11 cellular contexts compared by ENCODE assay signal in the genomic region with DNA sequence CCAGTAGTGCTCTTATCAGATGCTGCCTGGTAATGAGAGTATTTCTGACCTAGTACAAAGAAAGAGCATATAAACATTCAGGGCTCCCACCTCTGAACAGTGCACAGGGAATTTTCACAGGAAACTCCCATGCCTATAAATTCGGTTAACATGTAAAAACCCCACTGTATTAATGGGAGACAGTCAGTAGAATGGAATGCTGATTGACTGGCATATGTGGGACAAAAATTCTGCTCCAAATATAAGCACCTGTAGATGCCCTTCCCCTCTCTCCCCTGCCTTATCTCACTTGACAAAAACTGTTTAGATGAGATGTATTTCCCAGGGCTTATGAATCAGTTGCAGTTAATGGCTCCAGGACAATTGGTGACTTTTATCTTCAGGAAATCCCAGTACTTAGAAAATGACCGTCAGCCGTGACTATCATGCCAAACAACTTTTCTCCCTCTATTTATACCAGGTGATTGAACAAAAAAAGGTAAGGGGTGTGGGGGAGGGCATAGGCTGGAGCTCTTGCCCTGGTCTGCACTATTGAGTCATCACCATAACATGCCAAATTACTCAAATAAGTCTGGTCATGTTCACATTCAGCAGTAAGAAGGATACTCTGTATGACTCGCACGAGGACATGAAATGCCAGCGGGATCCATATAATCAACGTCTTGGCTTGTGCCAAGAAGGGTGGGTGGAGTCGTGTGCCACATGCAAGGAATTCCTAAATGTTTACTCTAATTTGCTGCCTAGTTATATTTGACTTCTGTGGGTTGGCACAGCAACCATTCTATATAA.
DNase-seq lines count a peak whose midpoint lies in the region; ATAC-seq and TF ChIP-seq lines count a peak whose summit lies in the region.
"Had no signal": no experiment of that assay in that cellular context is flagged by ENCODE, and none has a peak within 500 bp of the region (broad histone marks: within the 10 kb centered on the region; RNA-seq: fewer than 3 reads in every experiment).

No MANE protein-coding gene starts in this region.

- H3K79me2 ChIP-seq in PC-9 (ENCODE audit: low read depth): no peaks in the 10 kb centered on the region

- peak overlapping the region; percentile 82 for H3K27ac Mint-ChIP-seq in Calu3 (ENCODE audit: unreplicated experiment)
- H3K27ac Mint-ChIP-seq in osteocyte (ENCODE audit: unreplicated experiment): peak overlapping the region; percentile 88
- no peak overlapping the region for H3K27ac Mint-ChIP-seq in activated T-cell treated with anti-CD3 and anti-CD28 coated beads, Interleukin-2, amount 50 U/mL, for 72 hours
- H3K27ac Mint-ChIP-seq: endodermal cell had no signal

- H3K4me3 ChIP-seq in PC-9: peak overlapping the region; percentile 26; the same call in 1 of the 2 replicates
- H3K4me3 ChIP-seq in epithelial cell of proximal tubule (ENCODE audit: low read depth, low read length): no peak overlapping the region

- peak overlapping the region; percentile 59 for H3K27ac ChIP-seq in PC-9

- H3K4me1 Mint-ChIP-seq in Calu3 (ENCODE audit: low read depth, unreplicated experiment) (peaks cover 57% of the 10 kb centered on the region), osteocyte (ENCODE audit: unreplicated experiment) (peaks cover 34% of the 10 kb centered on the region)
- H3K4me1 Mint-ChIP-seq in activated T-cell treated with anti-CD3 and anti-CD28 coated beads, Interleukin-2, amount 50 U/mL, for 72 hours (ENCODE audit: low read depth): no peaks in the 10 kb centered on the region

- H3K36me3 ChIP-seq in PC-9 (ENCODE audit: low read depth): no peaks in the 10 kb centered on the region

- H2AFZ ChIP-seq in PC-9: no peak overlapping the region; the same call in 1 of the 2 replicates

- DNase-seq in Calu3 (peak; percentile 49), PC-9 (peak in 1 of 2 experiments; percentile 55), epithelial cell of proximal tubule (ENCODE audit: low read depth) (peak; percentile 78), osteocyte (ENCODE audit: extremely low spot score, unreplicated experiment) (no peak), HuH-7 (ENCODE audit: low spot score) (no peak), NCI-H1694 (lab: John Stamatoyannopoulos, UW) (no peak)
- DNase-seq in activated T-cell treated with anti-CD3 and anti-CD28 coated beads, Interleukin-2, amount 50 U/mL, for 72 hours: no peak
- DNase-seq: activated naive CD4-positive, alpha-beta T cell; endodermal cell; left ventricle myocardium superior had no signal

- ATAC-seq in activated T-cell treated with anti-CD3 and anti-CD28 coated beads, Interleukin-2, amount 50 U/mL, for 72 hours (replicated peaks in 1 of 2): no peak
- no peak for ATAC-seq in GM21381 (IDR thresholded peaks at IDR 0.05; ENCODE audit: unreplicated experiment)
- ATAC-seq: left ventricle myocardium superior had no signal

- H3K4me3 Mint-ChIP-seq in Calu3 (ENCODE audit: low read depth, unreplicated experiment) (no peak overlapping the region), osteocyte (ENCODE audit: unreplicated experiment) (no peak overlapping the region)
- H3K4me3 Mint-ChIP-seq in activated T-cell treated with anti-CD3 and anti-CD28 coated beads, Interleukin-2, amount 50 U/mL, for 72 hours: no peak overlapping the region
- H3K4me3 Mint-ChIP-seq: endodermal cell had no signal

- H3K9me3 ChIP-seq in PC-9 (ENCODE audit: insufficient read depth, low read depth): peaks cover 11% of the 10 kb centered on the region; the same call in 1 of the 2 replicates

- no peaks in the 10 kb centered on the region for H4K20me1 ChIP-seq in PC-9 (ENCODE audit: insufficient read depth)

- H3K27me3 Mint-ChIP-seq in Calu3 (ENCODE audit: unreplicated experiment) (no peaks in the 10 kb centered on the region), osteocyte (ENCODE audit: unreplicated experiment) (no peaks in the 10 kb centered on the region)
- H3K27me3 Mint-ChIP-seq in activated T-cell treated with anti-CD3 and anti-CD28 coated beads, Interleukin-2, amount 50 U/mL, for 72 hours (ENCODE audit: low read depth): no peaks in the 10 kb centered on the region

- H3K9me2 ChIP-seq in PC-9 (ENCODE audit: insufficient read depth): no peaks in the 10 kb centered on the region

- CTCF ChIA-PET in Calu3 (lab: Charles Lee): interaction anchor here (1.0 to 1.3 kb wide), 2 partner anchors 21 to 36 kb away, joined by 3 to 4 read pairs; no protein-coding TSS in a partner anchor
- CTCF ChIA-PET in PC-9 (lab: Charles Lee): no interaction called here

- no TSS peak for BruUV-seq in Calu3 (replicated peaks; lab: Mats Ljungman, UMichigan)
- BruUV-seq in PC-9 (replicated peaks; lab: Mats Ljungman, UMichigan): no TSS peak

- TF ChIP-seq CTCF in Calu3 (IDR thresholded peaks at IDR 0.05; ENCODE audit: unreplicated experiment) (no peak), PC-9 (conservative IDR thresholded peaks at IDR 0.05) (no peak), epithelial cell of proximal tubule (conservative IDR thresholded peaks at IDR 0.05; ENCODE audit: low read depth, low read length) (no peak), osteocyte (IDR thresholded peaks at IDR 0.05) (no peak)

- POLR2A ChIA-PET in PC-9 (lab: Charles Lee; ENCODE audit: unreplicated experiment): no interaction called here

- peaks cover 16% of the 10 kb centered on the region; the same call in 1 of the 2 replicates for H3F3A ChIP-seq in PC-9 (ENCODE audit: insufficient read depth, low read depth)

- H3K36me3 Mint-ChIP-seq in Calu3 (ENCODE audit: insufficient read depth, unreplicated experiment) (peaks cover 20% of the 10 kb centered on the region), osteocyte (ENCODE audit: unreplicated experiment) (no peaks in the 10 kb centered on the region)
- no peaks in the 10 kb centered on the region for H3K36me3 Mint-ChIP-seq in activated T-cell treated with anti-CD3 and anti-CD28 coated beads, Interleukin-2, amount 50 U/mL, for 72 hours (ENCODE audit: insufficient read depth in 2 of 2)

- H3K9me3 Mint-ChIP-seq in Calu3 (ENCODE audit: low read depth, unreplicated experiment) (no peaks in the 10 kb centered on the region), osteocyte (ENCODE audit: unreplicated experiment) (no peaks in the 10 kb centered on the region)
- peaks cover 5 to 6% of the 10 kb centered on the region in 2 donors for H3K9me3 Mint-ChIP-seq in activated T-cell treated with anti-CD3 and anti-CD28 coated beads, Interleukin-2, amount 50 U/mL, for 72 hours

- H3K4me2 ChIP-seq in PC-9: peak overlapping the region; percentile 60

- 0 out of 2 replicates have a peak, but pooled peaks cover 7% of the 10 kb centered on the region for H3K27me3 ChIP-seq in PC-9 (ENCODE audit: insufficient read depth, low read depth)

- peaks cover 15% of the 10 kb centered on the region for H3K4me1 ChIP-seq in PC-9 (replicated peaks; ENCODE audit: insufficient read depth)

- intact Hi-C loops in Calu3 (cut with micrococcal nuclease; ENCODE audit: unreplicated experiment) (loop anchor here (2.0 kb wide), 1 partner anchor 118 kb away; no protein-coding TSS in a partner anchor), PC-9 (cut with micrococcal nuclease; ENCODE audit: unreplicated experiment) (no loop called here)

Comparison
In these comparisons a context has a peak if more than half of its experiments do, and no peak if none do; other contexts are left out.
1. DNase-seq: peak in Calu3 (single experiment) and epithelial cell of proximal tubule (single experiment); none in osteocyte (single experiment), activated T-cell treated with anti-CD3 and anti-CD28 coated beads, Interleukin-2, amount 50 U/mL, for 72 hours (0 of 2), HuH-7 (single experiment) and NCI-H1694 (single experiment).